1 cellular context compared by ENCODE assay signal in genomic region chr10:43284341-43284910, GRCh38.
TF ChIP-seq lines count a peak whose summit lies in the region.

No MANE protein-coding gene starts in this region.

TF ChIP-seq in SK-N-SH, 30 proteins besides CTCF, POLR2A, EP300 and RAD21:
- TF ChIP-seq REST (IDR thresholded peaks at IDR 0.05; ENCODE audit: low read depth, low read length) (peak; percentile 94), FOXJ3 (CRISPR knock-in tag; IDR thresholded peaks at IDR 0.05) (no peak)
